1 cellular context compared by ENCODE assay signal in the genomic region with DNA sequence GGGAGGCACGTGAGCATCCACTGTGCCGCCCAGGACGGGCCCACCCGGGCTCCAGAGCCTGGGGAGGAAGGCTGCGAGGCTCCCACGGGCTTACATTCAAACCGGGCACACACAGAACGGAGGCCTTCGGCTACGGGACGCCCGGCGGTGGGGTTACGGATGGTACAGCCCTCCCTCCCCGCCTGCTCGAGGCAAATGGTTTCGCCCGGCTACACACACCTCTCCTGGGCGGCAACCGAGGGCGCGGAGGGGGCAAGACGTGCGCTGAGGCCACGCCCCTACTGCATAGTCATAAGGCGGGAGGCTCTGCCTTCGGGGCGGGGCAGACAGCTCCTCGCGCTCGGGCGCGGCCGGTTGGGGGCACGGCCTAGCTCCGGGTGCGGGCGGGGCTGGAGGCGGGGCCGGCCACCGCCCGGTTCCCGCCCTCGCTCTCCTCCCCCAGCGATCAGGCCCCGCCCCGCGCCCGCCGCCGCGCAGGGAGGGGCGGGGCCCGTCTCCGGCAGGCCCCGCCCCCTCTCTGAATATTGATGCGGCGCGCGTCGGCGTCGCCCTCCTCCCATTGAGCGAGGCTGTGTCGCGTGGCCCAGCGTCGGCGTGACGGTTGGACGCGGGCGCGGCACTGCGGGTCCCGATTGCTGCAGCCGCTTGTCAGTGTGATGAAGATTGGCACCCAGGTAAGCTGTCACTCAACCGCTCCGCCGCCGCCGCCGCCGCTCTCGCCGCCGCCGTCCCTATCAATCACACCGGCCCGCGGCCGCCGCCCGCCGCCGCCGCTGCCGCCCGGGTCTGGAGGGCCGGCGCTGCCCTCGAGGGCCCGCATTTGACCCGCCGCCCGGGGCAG.
TF ChIP-seq lines count a peak whose summit lies in the region.

PKNOX1 (plus strand) TSS at position 572 of the 841 bp plus-strand sequence. CDS start 29,820 bp downstream, outside the sequence.

TF ChIP-seq in HepG2, 621 proteins besides CTCF, POLR2A, EP300 and RAD21 (continued from another document and continues in another):
- TF ChIP-seq ZFP37 (CRISPR knock-in tag; IDR thresholded peaks at IDR 0.05; ENCODE audit: borderline replicate concordance) (no peak), RBFOX2 (IDR thresholded peaks at IDR 0.05; ENCODE audit: low read depth, low read length) (peak; percentile 71), JUN (CRISPR knock-in tag; IDR thresholded peaks at IDR 0.05) (no peak), PCBP1 (IDR thresholded peaks at IDR 0.05; ENCODE audit: borderline replicate concordance, low read depth, low read length) (0 out of 2 replicates have a peak, but pooled peaks have one; percentile 33), IKZF1 (IDR thresholded peaks at IDR 0.05) (no peak), ZIK1 (CRISPR knock-in tag; IDR thresholded peaks at IDR 0.05; ENCODE audit: borderline replicate concordance, low read depth) (no peak), PAF1 (CRISPR knock-in tag; IDR thresholded peaks at IDR 0.05) (no peak), ZNF3 (CRISPR knock-in tag; IDR thresholded peaks at IDR 0.05) (no peak), BCLAF1 (IDR thresholded peaks at IDR 0.05) (no peak), ZNF609 (CRISPR knock-in tag; IDR thresholded peaks at IDR 0.05; ENCODE audit: borderline replicate concordance) (peak; percentile 33; the same call in 1 of the 2 replicates), ZNF234 (CRISPR knock-in tag; conservative IDR thresholded peaks at IDR 0.05) (no peak), RARA (CRISPR knock-in tag; IDR thresholded peaks at IDR 0.05) (no peak), KDM4B (CRISPR knock-in tag; IDR thresholded peaks at IDR 0.05) (no peak), ZBTB2 (CRISPR knock-in tag; IDR thresholded peaks at IDR 0.05; ENCODE audit: low read depth) (no peak; the same call in 1 of the 2 replicates), ZNF564 (CRISPR knock-in tag; IDR thresholded peaks at IDR 0.05) (no peak), DMTF1 (CRISPR knock-in tag; IDR thresholded peaks at IDR 0.05) (no peak), CREB3 (CRISPR knock-in tag; IDR thresholded peaks at IDR 0.05) (no peak), KAT7 (CRISPR knock-in tag; IDR thresholded peaks at IDR 0.05; ENCODE audit: borderline replicate concordance) (no peak), ZNF597 (CRISPR knock-in tag; IDR thresholded peaks at IDR 0.05) (no peak), BORCS8-MEF2B (CRISPR knock-in tag; IDR thresholded peaks at IDR 0.05) (no peak), ZNF616 (CRISPR knock-in tag; IDR thresholded peaks at IDR 0.05; ENCODE audit: low read depth) (no peak), ZNF569 (CRISPR knock-in tag; IDR thresholded peaks at IDR 0.05; ENCODE audit: borderline replicate concordance) (no peak), ZNF510 (CRISPR knock-in tag; IDR thresholded peaks at IDR 0.05; ENCODE audit: low read depth) (no peak), ZNF782 (CRISPR knock-in tag; IDR thresholded peaks at IDR 0.05; ENCODE audit: borderline replicate concordance) (no peak; the same call in 1 of the 2 replicates), ZNF614 (CRISPR knock-in tag; IDR thresholded peaks at IDR 0.05; ENCODE audit: borderline replicate concordance) (peak; percentile 56; the same call in 1 of the 2 replicates), MTA3 (CRISPR knock-in tag; IDR thresholded peaks at IDR 0.05) (no peak), THYN1 (CRISPR knock-in tag; IDR thresholded peaks at IDR 0.05; ENCODE audit: borderline replicate concordance, low read depth) (no peak)
- TF ChIP-seq, protein P1, sequence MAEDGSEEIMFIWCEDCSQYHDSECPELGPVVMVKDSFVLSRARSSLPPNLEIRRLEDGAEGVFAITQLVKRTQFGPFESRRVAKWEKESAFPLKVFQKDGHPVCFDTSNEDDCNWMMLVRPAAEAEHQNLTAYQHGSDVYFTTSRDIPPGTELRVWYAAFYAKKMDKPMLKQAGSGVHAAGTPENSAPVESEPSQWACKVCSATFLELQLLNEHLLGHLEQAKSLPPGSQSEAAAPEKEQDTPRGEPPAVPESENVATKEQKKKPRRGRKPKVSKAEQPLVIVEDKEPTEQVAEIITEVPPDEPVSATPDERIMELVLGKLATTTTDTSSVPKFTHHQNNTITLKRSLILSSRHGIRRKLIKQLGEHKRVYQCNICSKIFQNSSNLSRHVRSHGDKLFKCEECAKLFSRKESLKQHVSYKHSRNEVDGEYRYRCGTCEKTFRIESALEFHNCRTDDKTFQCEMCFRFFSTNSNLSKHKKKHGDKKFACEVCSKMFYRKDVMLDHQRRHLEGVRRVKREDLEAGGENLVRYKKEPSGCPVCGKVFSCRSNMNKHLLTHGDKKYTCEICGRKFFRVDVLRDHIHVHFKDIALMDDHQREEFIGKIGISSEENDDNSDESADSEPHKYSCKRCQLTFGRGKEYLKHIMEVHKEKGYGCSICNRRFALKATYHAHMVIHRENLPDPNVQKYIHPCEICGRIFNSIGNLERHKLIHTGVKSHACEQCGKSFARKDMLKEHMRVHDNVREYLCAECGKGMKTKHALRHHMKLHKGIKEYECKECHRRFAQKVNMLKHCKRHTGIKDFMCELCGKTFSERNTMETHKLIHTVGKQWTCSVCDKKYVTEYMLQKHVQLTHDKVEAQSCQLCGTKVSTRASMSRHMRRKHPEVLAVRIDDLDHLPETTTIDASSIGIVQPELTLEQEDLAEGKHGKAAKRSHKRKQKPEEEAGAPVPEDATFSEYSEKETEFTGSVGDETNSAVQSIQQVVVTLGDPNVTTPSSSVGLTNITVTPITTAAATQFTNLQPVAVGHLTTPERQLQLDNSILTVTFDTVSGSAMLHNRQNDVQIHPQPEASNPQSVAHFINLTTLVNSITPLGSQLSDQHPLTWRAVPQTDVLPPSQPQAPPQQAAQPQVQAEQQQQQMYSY (CRISPR knock-in tag; IDR thresholded peaks at IDR 0.05) = no peak
- TF ChIP-seq, protein P2, sequence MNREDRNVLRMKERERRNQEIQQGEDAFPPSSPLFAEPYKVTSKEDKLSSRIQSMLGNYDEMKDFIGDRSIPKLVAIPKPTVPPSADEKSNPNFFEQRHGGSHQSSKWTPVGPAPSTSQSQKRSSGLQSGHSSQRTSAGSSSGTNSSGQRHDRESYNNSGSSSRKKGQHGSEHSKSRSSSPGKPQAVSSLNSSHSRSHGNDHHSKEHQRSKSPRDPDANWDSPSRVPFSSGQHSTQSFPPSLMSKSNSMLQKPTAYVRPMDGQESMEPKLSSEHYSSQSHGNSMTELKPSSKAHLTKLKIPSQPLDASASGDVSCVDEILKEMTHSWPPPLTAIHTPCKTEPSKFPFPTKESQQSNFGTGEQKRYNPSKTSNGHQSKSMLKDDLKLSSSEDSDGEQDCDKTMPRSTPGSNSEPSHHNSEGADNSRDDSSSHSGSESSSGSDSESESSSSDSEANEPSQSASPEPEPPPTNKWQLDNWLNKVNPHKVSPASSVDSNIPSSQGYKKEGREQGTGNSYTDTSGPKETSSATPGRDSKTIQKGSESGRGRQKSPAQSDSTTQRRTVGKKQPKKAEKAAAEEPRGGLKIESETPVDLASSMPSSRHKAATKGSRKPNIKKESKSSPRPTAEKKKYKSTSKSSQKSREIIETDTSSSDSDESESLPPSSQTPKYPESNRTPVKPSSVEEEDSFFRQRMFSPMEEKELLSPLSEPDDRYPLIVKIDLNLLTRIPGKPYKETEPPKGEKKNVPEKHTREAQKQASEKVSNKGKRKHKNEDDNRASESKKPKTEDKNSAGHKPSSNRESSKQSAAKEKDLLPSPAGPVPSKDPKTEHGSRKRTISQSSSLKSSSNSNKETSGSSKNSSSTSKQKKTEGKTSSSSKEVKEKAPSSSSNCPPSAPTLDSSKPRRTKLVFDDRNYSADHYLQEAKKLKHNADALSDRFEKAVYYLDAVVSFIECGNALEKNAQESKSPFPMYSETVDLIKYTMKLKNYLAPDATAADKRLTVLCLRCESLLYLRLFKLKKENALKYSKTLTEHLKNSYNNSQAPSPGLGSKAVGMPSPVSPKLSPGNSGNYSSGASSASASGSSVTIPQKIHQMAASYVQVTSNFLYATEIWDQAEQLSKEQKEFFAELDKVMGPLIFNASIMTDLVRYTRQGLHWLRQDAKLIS (CRISPR knock-in tag; IDR thresholded peaks at IDR 0.05) = no peak
